In the genomic region with DNA sequence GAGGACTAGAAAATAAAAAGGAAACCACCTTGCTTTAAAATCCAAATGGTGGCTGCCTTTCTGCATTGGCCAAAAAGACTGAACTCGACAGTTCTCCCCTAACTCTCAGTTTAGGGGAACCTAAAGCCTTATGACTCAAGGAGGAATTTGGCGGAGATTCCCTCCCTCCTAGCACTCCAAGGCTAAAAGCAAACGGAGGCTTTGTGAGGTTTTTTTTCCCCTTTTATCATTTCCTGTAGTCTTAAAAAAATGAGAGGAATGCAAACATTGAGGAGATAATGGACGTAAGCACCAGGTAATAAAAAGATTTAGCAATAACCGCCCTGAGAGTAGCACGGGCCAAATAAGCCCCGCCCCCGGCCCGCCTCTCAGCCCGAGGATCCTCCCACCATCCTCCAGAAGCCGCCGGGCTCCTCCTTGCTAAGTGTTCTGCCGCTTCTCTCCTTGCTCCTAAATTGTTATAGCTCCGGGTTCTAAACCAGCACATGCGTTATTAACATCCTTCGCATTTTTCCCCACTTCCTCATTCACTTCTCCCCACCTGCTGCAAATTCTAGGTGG, we compare ENCODE assay signal across 7 cellular contexts. TPM values are rescaled to one million over a fixed set of nuclear protein-coding genes. Genes with fewer than 3 reads are reported as not detected.
A peak's percentile ranks its signal among the peaks of the same experiment; 100 is the strongest.
DNase-seq lines count a peak whose midpoint lies in the region; ATAC-seq, FAIRE-seq and TF ChIP-seq lines count a peak whose summit lies in the region.

No MANE protein-coding gene starts in this region.

- no peak overlapping the region for H2AK5ac ChIP-seq in mesendoderm (ENCODE audit: low read length)

- no peak for FAIRE-seq in GM12891 (lab: Jason Lieb, UNC)

- peaks cover 23% of the 10 kb centered on the region for H3K4me1 ChIP-seq in mesendoderm (ENCODE audit: control insufficient read depth, low read depth, low read length)

- DNase-seq in GM12891 (ENCODE audit: insufficient read length, low spot score) = peak; percentile 63
- DNase-seq in NCI-H2171 (lab: John Stamatoyannopoulos, UW) = peak; percentile 58
- DNase-seq in activated CD4-positive, alpha-beta T cell treated with anti-CD3 and anti-CD28 coated beads, Interleukin-2, amount 50 U/mL, for 4 hours = peak; percentile 40 to 58
- DNase-seq in ecto neural progenitor cell (ENCODE audit: low spot score) = peak; percentile 73
- peak; percentile 96 for DNase-seq in mesendoderm
- DNase-seq in stimulated activated CD8-positive, alpha-beta memory T cell treated with anti-CD3 and anti-CD28 coated beads, Interleukin-2, amount 100 ng/mL, for 1 hour (ENCODE audit: low read depth in 2 of 2) = peak; percentile 31 to 37

- H4K5ac ChIP-seq in mesendoderm (ENCODE audit: low read length) = no peak overlapping the region

- no peaks in the 10 kb centered on the region for H3K79me1 ChIP-seq in mesendoderm (ENCODE audit: low read length)

- H3K4ac ChIP-seq in mesendoderm (ENCODE audit: low read depth, low read length) = no peak overlapping the region

- no peak for ATAC-seq in HG03460 (IDR thresholded peaks at IDR 0.05; ENCODE audit: unreplicated experiment)

- no peak overlapping the region for H4K8ac ChIP-seq in mesendoderm (ENCODE audit: low read depth, low read length)

- H3K79me2 ChIP-seq in mesendoderm (ENCODE audit: control insufficient read depth, insufficient read depth, low read length) = no peaks in the 10 kb centered on the region

- H2BK15ac ChIP-seq in mesendoderm (replicated peaks; ENCODE audit: low read depth) = no peak overlapping the region

- no peak overlapping the region for H3K4me2 ChIP-seq in mesendoderm (ENCODE audit: low read length)

- peak overlapping the region; percentile 67 for H3K56ac ChIP-seq in mesendoderm (ENCODE audit: low read length)

- H3K4me3 ChIP-seq in mesendoderm (ENCODE audit: low read length) = no peak overlapping the region

- H2BK5ac ChIP-seq in mesendoderm (ENCODE audit: low read length) = no peak overlapping the region

- H3K23ac ChIP-seq in mesendoderm (ENCODE audit: low read length) = no peak overlapping the region

- H3K18ac ChIP-seq in mesendoderm (ENCODE audit: low read length) = no peak overlapping the region

- H3K9ac ChIP-seq in mesendoderm (ENCODE audit: low read length) = peak overlapping the region; percentile 28

- H3K36me3 ChIP-seq in mesendoderm (ENCODE audit: control insufficient read depth, insufficient read depth, low read length) = no peaks in the 10 kb centered on the region

- TF ChIP-seq POLR2A in GM12891 (IDR thresholded peaks at IDR 0.05; ENCODE audit: low read depth, low read length) = no peak

- no CpG with 5 or more reads among the region's 16 CpGs for WGBS in mesendoderm (ENCODE audit: extremely low coverage, insufficient coverage, low lambda C conversion rate)

- no peak overlapping the region for H2BK120ac ChIP-seq in mesendoderm (ENCODE audit: low read depth, low read length)

- H3K27ac ChIP-seq in mesendoderm (ENCODE audit: low read depth, low read length) = peak overlapping the region; percentile 43

- H3K27me3 ChIP-seq in mesendoderm (ENCODE audit: insufficient read depth, low read length, poor library complexity) = no peaks in the 10 kb centered on the region

TF ChIP-seq in GM12891, 5 proteins besides CTCF, POLR2A, EP300 and RAD21:
- no peak for TF ChIP-seq PAX5 (IDR thresholded peaks at IDR 0.05; ENCODE audit: insufficient read depth, low read length, severe bottlenecking)
- TF ChIP-seq SPI1 (IDR thresholded peaks at IDR 0.05; ENCODE audit: low read depth, low read length) = peak; percentile 70
TF ChIP-seq in GM12891: peak in this region for 1.

RNA-seq across cellular contexts. Expression of a gene that starts 5.8 kb away (rescaled TPM):
- polyA plus RNA-seq in GM12891 (2012; ENCODE audit: low read depth, missing spikeins) = 1.3 TPM
- polyA plus RNA-seq in mesendoderm (2013, experiment 1 of 2) = 13.8 TPM
- 14.1 TPM for polyA plus RNA-seq in mesendoderm (2013, experiment 2 of 2)

Comparison
In these comparisons a context has a peak if more than half of its experiments do, and no peak if none do; other contexts are left out.
1. DNase-seq: peak in every context shown above with its lines; median percentile 96 in mesendoderm; 73 in ecto neural progenitor cell; 63 in GM12891; 58 in NCI-H2171; 49 in activated CD4-positive, alpha-beta T cell treated with anti-CD3 and anti-CD28 coated beads, Interleukin-2, amount 50 U/mL, for 4 hours; 34 in stimulated activated CD8-positive, alpha-beta memory T cell treated with anti-CD3 and anti-CD28 coated beads, Interleukin-2, amount 100 ng/mL, for 1 hour.